ENCODE assay signal across 8 cellular contexts in the genomic region with DNA sequence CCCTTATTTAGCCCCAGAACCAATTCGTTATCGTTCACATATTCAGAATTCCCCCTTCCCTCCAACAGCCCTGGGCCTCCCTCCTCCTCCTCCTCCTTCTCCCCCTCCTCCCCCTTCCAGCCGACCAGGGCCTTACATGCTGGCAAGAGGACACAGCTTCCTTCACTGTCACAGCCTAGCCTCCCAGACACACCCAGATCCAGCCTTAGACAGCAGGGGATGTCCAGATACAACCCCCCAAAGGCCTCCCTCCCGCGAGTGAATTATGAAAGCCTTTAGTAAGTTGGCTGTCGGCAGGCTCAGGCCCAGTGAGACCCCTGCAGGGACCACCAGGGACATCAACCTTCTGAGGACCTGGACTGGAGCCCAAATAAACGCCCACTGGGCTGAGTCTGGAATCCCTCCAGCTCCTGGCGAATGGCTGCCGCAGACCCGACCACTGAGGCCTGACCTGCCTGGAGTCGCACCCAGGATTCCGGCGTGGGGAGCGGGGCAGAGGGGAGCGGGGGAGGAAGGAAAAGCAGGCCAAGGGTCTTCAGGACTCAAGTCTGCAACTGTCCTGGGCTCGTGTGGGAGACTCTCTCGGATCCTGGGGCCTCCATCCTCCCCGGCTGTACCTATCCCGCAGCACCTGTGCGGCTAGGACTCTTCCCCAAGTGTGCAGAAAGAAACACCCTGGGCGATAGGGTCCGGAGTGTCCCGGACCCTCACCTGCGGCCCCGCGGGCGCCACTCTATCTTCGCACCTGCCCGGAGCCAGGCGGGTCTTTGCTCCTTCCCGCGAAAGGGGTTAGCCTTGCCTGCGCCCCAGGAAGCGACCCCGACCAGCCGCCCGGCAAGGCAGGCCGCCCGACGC. TPM values are rescaled to one million over a fixed set of nuclear protein-coding genes. Genes with fewer than 3 reads are reported as not detected.
DNase-seq lines count a peak whose midpoint lies in the region; ATAC-seq and TF ChIP-seq lines count a peak whose summit lies in the region.

No MANE protein-coding gene starts in this region.

- no peak overlapping the region for H3K27ac Mint-ChIP-seq in activated naive CD8-positive, alpha-beta T cell treated with anti-CD3 and anti-CD28 coated beads for 36 hours

- H3K4me1 ChIP-seq in HUES6 (ENCODE audit: control insufficient read depth, insufficient read depth, low read length): peaks cover 20% of the 10 kb centered on the region
- H3K4me1 ChIP-seq in heart right ventricle: peaks cover 9 to 62% (median 54%) of the 10 kb centered on the region in 9 donors
- H3K4me1 ChIP-seq in parathyroid adenoma: peaks cover 36% of the 10 kb centered on the region

- H3K27me3 Mint-ChIP-seq in activated naive CD8-positive, alpha-beta T cell treated with anti-CD3 and anti-CD28 coated beads for 36 hours: peaks cover 30% of the 10 kb centered on the region

- H3K4me3 Mint-ChIP-seq in activated naive CD8-positive, alpha-beta T cell treated with anti-CD3 and anti-CD28 coated beads for 36 hours: peak overlapping the region; percentile 66

- H3K9me3 Mint-ChIP-seq in activated naive CD8-positive, alpha-beta T cell treated with anti-CD3 and anti-CD28 coated beads for 36 hours: no peaks in the 10 kb centered on the region

- DNase-seq in Ammon's horn (ENCODE audit: low spot score) (peak; percentile 87), heart right ventricle (peak; percentile 36 to 48), NCI-H2029 treated with DMSO at 0.1 percent for 48 hours (lab: John Stamatoyannopoulos, UW) (no peak)
- DNase-seq in activated naive CD8-positive, alpha-beta T cell treated with anti-CD3 and anti-CD28 coated beads for 36 hours: peak; percentile 8

- H3K79me2 ChIP-seq in parathyroid adenoma: peaks cover 6% of the 10 kb centered on the region

- intact Hi-C loops in heart right ventricle (cut with DNase I): loop anchor here in 1 of 10 donors (5.0 kb wide), 1 partner anchor 39 kb away; a partner anchor contains a TSS

- H3K36me3 Mint-ChIP-seq in activated naive CD8-positive, alpha-beta T cell treated with anti-CD3 and anti-CD28 coated beads for 36 hours: no peaks in the 10 kb centered on the region

- WGBS in heart right ventricle, 2 donors: 2 to 3% methylated on average over 40 of the region's 40 CpGs

- TF ChIP-seq CTCF in heart right ventricle (IDR thresholded peaks at IDR 0.05): no peak
- no peak for TF ChIP-seq CTCF in parathyroid adenoma (IDR thresholded peaks at IDR 0.05)

- peak overlapping the region; percentile 70 for H3K4me2 ChIP-seq in parathyroid adenoma (ENCODE audit: low read length)

- H3K4me3 ChIP-seq in HUES6 (ENCODE audit: low read depth, low read length): peak overlapping the region; percentile 77
- H3K4me3 ChIP-seq in heart right ventricle: peak overlapping the region; percentile 61 to 97 (median 87)
- H3K4me3 ChIP-seq in parathyroid adenoma (ENCODE audit: low read depth, low read length): peak overlapping the region; percentile 64

- H2AFZ ChIP-seq in parathyroid adenoma: peak overlapping the region; percentile 79

- H3K36me3 ChIP-seq in HUES6 (ENCODE audit: control insufficient read depth, insufficient read depth, low read length): no peaks in the 10 kb centered on the region
- no peaks in the 10 kb centered on the region for H3K36me3 ChIP-seq in heart right ventricle
- no peaks in the 10 kb centered on the region for H3K36me3 ChIP-seq in parathyroid adenoma (ENCODE audit: control insufficient read depth, insufficient read depth, low read length)

- peak overlapping the region; percentile 17 for H3K9ac ChIP-seq in HUES6 (ENCODE audit: low read length)
- H3K9ac ChIP-seq in parathyroid adenoma: no peak overlapping the region

- H3K27me3 ChIP-seq in HUES6 (ENCODE audit: control insufficient read depth, insufficient read depth, low read length) (peaks cover 46% of the 10 kb centered on the region), heart right ventricle (peaks cover 0 to 40% (median 0%) of the 10 kb centered on the region in 7 donors), parathyroid adenoma (ENCODE audit: control insufficient read depth, insufficient read depth, low read length) (no peaks in the 10 kb centered on the region)

- peaks cover 13% of the 10 kb centered on the region for H3K4me1 Mint-ChIP-seq in activated naive CD8-positive, alpha-beta T cell treated with anti-CD3 and anti-CD28 coated beads for 36 hours

- no peaks in the 10 kb centered on the region for H3K9me3 ChIP-seq in HUES6 (ENCODE audit: control insufficient read depth, insufficient read depth, low read depth, low read length)
- no peaks in the 10 kb centered on the region for H3K9me3 ChIP-seq in heart right ventricle
- no peaks in the 10 kb centered on the region for H3K9me3 ChIP-seq in parathyroid adenoma (ENCODE audit: control insufficient read depth, low read length)

- H3K27ac ChIP-seq in HUES6 (ENCODE audit: low read depth, low read length): no peak overlapping the region
- peak overlapping the region; percentile 64 to 93 (median 88) for H3K27ac ChIP-seq in heart right ventricle
- H3K27ac ChIP-seq in parathyroid adenoma: peak overlapping the region; percentile 62

- peak; percentile 21 for ATAC-seq in GM18868 (IDR thresholded peaks at IDR 0.05; ENCODE audit: unreplicated experiment)
- ATAC-seq in heart right ventricle: peak; percentile 18 to 69 (median 52)
- ATAC-seq in GM21515 (IDR thresholded peaks at IDR 0.05; ENCODE audit: unreplicated experiment): no peak

RNA-seq across cellular contexts. Expression of a gene that starts 0.7 kb away (rescaled TPM):
- 10 to 100 TPM; 21.2 to 22.2 TPM for total RNA-seq in activated naive CD8-positive, alpha-beta T cell treated with anti-CD3 and anti-CD28 coated beads for 36 hours
- 10 to 100 TPM; 23.5 to 41.8 (median 31.2) TPM for total RNA-seq in heart right ventricle
- 10 to 100 TPM; 11.3 to 26.6 TPM for polyA plus RNA-seq in heart right ventricle

RNA-seq across cellular contexts. Expression of a gene that starts 29.1 kb away (rescaled TPM):
- 1 to 10 TPM; 6.9 to 8.4 TPM for total RNA-seq in activated naive CD8-positive, alpha-beta T cell treated with anti-CD3 and anti-CD28 coated beads for 36 hours
- under 1 TPM in 4 of 10 donors, not detected in 6; 0.09 to 0.75 (median 0.22) TPM for total RNA-seq in heart right ventricle
- under 1 TPM in 1 of 2 donors, not detected in 1; 0.01 TPM for polyA plus RNA-seq in heart right ventricle

RNA-seq across cellular contexts. Expression of a gene that starts 36.8 kb away (rescaled TPM):
- total RNA-seq in activated naive CD8-positive, alpha-beta T cell treated with anti-CD3 and anti-CD28 coated beads for 36 hours: under 1 TPM in 1 of 2 experiments, not detected in 1; 0.06 TPM
- under 1 TPM in 4 of 10 donors, not detected in 6; 0.08 to 0.19 (median 0.13) TPM for total RNA-seq in heart right ventricle
- under 1 TPM in 1 of 2 donors, not detected in 1; 0.07 TPM for polyA plus RNA-seq in heart right ventricle

RNA-seq across cellular contexts. Expression of a gene that starts 39.0 kb away (rescaled TPM):
- 10 to 100 TPM; 10.7 to 11.1 TPM for total RNA-seq in activated naive CD8-positive, alpha-beta T cell treated with anti-CD3 and anti-CD28 coated beads for 36 hours
- total RNA-seq in heart right ventricle: 10 to 100 TPM; 10.1 to 18.6 (median 13.1) TPM
- polyA plus RNA-seq in heart right ventricle: 10 to 100 TPM in 1 of 2 donors, 1 to 10 TPM in 1; 2.2 to 10.0 TPM

RNA-seq across cellular contexts. Expression of a gene that starts 54.1 kb away (rescaled TPM):
- total RNA-seq in activated naive CD8-positive, alpha-beta T cell treated with anti-CD3 and anti-CD28 coated beads for 36 hours: 1 to 10 TPM; 1.8 to 2.3 TPM
- total RNA-seq in heart right ventricle: 1 to 10 TPM; 3.2 to 6.4 (median 4.1) TPM
- 10 to 100 TPM in 1 of 2 donors, 1 to 10 TPM in 1; 3.5 to 10.8 TPM for polyA plus RNA-seq in heart right ventricle

Comparison
In these comparisons a context has a peak if more than half of its experiments do, and no peak if none do; other contexts are left out.
1. RNA of a gene that starts 29.1 kb away (total RNA-seq): 6.9 to 8.4 TPM in activated naive CD8-positive, alpha-beta T cell treated with anti-CD3 and anti-CD28 coated beads for 36 hours; 0.09 to 0.75 TPM in heart right ventricle; every median in the first group is over 4 times any median in the second.
2. Peak in every context shown above with its lines, with median percentiles within 50 percentile points of each other: H3K4me3 ChIP-seq.